Comparison of ENCODE assay signal across 7 cellular contexts in genomic region chr9:125399666-125400065, GRCh38.
"Had no signal": no experiment of that assay in that cellular context is flagged by ENCODE, and none has a peak within 500 bp of the region (broad histone marks: within the 10 kb centered on the region; RNA-seq: fewer than 3 reads in every experiment).

No MANE protein-coding gene starts in this region.

- H3K36me3 ChIP-seq: HAP-1 had no signal

- H3K4me1 ChIP-seq: HAP-1 had no signal

- H3K9me3 ChIP-seq: HAP-1 had no signal

- H3K4me3 Mint-ChIP-seq: HFFc6 had no signal

- H3K27ac Mint-ChIP-seq: HFFc6 had no signal

- H3K9ac ChIP-seq: KMS-11 had no signal

- H3K9me3 Mint-ChIP-seq: HFFc6 had no signal

- H3K27ac ChIP-seq: HL-60, KMS-11 had no signal

- H3K4me2 ChIP-seq: KMS-11 had no signal

- DNase-seq: GOT3, HFFc6, IMR-90, KBM-7 had no signal

- H3K4me3 ChIP-seq: HAP-1 had no signal
